ENCODE assay signal across 19 cellular contexts in the genomic region with DNA sequence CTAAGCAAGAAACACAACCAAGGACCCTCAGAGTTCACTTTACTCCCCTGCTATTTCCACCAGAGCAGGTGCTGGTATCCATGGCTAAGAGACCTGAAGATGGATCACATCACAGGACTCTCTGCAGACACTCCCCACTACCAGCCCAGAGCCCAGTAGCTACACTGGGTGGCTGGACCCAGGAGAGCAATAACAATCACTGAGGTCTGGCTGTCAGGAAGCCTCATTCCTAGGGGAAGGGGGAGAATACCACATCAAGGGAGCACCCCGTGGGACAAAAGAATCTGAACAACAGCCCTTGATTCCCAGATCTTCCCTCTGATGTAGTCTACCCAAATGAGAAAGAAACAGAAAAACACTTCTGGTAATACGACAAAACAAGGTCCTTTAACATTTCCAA. TPM values are rescaled to one million over a fixed set of nuclear protein-coding genes. Genes with fewer than 3 reads are reported as not detected.
DNase-seq lines count a peak whose midpoint lies in the region; ATAC-seq, FAIRE-seq and TF ChIP-seq lines count a peak whose summit lies in the region.
"Had no signal": no experiment of that assay in that cellular context is flagged by ENCODE, and none has a peak within 500 bp of the region (broad histone marks: within the 10 kb centered on the region; RNA-seq: fewer than 3 reads in every experiment).

No MANE protein-coding gene starts in this region.

- H3K9me3 Mint-ChIP-seq in stimulated activated naive B cell treated with anti-CD40 and anti-IgM and Interleukin-4, amounts not matched to agents 10 μg/mL and 1 μg/mL and 100 μg/mL, for 72 hours: peaks cover 0 to 2% of the 10 kb centered on the region in 2 donors
- H3K9me3 Mint-ChIP-seq: CD4-positive, alpha-beta T cell; HFFc6 had no signal

- H3K79me2 ChIP-seq in OCI-LY1 (ENCODE audit: insufficient read depth, low read length): no peaks in the 10 kb centered on the region
- no peaks in the 10 kb centered on the region for H3K79me2 ChIP-seq in H1 (ENCODE audit: control insufficient read depth in 1 of 2, insufficient read depth in 2 of 2, low read length in 2 of 2)

- no peak for TF ChIP-seq RAD21 in H1 (IDR thresholded peaks at IDR 0.05 in 1 of 2, conservative IDR thresholded peaks at IDR 0.05 in 1 of 2; ENCODE audit: low read depth in 2 of 2, low read length in 2 of 2)

- CTCF ChIA-PET in H1 (lab: Charles Lee; ENCODE audit: partially characterized antibody): interaction anchor here (0.6 to 2.3 kb wide), 7 partner anchors 10 to 198 kb away, joined by 3 to 9 read pairs (median 9); no protein-coding TSS in a partner anchor

- no peak for TF ChIP-seq EP300 in H1 (IDR thresholded peaks at IDR 0.05; ENCODE audit: borderline replicate concordance in 1 of 2, low read depth in 2 of 2, low read length in 2 of 2)

- no peak overlapping the region for H3K9ac ChIP-seq in BLaER1 treated with 17β-estradiol and CSF1 and Interleukin-3, amounts not matched to agents 10 nM and 100 nM
- H3K9ac ChIP-seq in OCI-LY1 (ENCODE audit: low read length) (no peak overlapping the region), H1 (replicated peaks in 1 of 4; ENCODE audit: extremely low read depth in 1 of 4, low read depth in 3 of 4, low read length in 3 of 4) (no peak overlapping the region)

- no peaks in the 10 kb centered on the region for H3K9me2 ChIP-seq in OCI-LY1 (ENCODE audit: low read depth, low read length)

- H3K4me1 ChIP-seq in BLaER1 treated with 17β-estradiol and CSF1 and Interleukin-3, amounts not matched to agents 10 nM and 100 nM: peaks cover 5 to 57% (median 31%) of the 10 kb centered on the region in 10 experiments; a peak in 17 of 20 replicates
- H3K4me1 ChIP-seq in OCI-LY1 (ENCODE audit: insufficient read depth, low read length, severe bottlenecking): peaks cover 46% of the 10 kb centered on the region
- H3K4me1 ChIP-seq in H1 (replicated peaks in 1 of 4; ENCODE audit: control insufficient read depth in 3 of 4, insufficient read depth in 4 of 4, low read length in 3 of 4): peaks cover 0 to 3% (median 1%) of the 10 kb centered on the region in 4 experiments; a peak in 1 of 7 replicates

- H2AFZ ChIP-seq in OCI-LY1 (ENCODE audit: low read length) (no peak overlapping the region), H1 (ENCODE audit: low read length) (peak overlapping the region; percentile 59; the same call in 1 of the 2 replicates)

- H3K23ac ChIP-seq in H1 (ENCODE audit: insufficient read length): no peak overlapping the region

- no peak overlapping the region for H3K4me3 ChIP-seq in BLaER1 treated with 17β-estradiol and CSF1 and Interleukin-3, amounts not matched to agents 10 nM and 100 nM
- H3K4me3 ChIP-seq in OCI-LY1 (ENCODE audit: low read depth, low read length, poor library complexity, severe bottlenecking): no peak overlapping the region
- no peak overlapping the region for H3K4me3 ChIP-seq in H1 (ENCODE audit: extremely low read depth in 1 of 4, insufficient read depth in 2 of 4, low read depth in 3 of 4, low read length in 4 of 4)
- H3K4me3 ChIP-seq: GM12878, K562 had no signal

- H3K4ac ChIP-seq in H1 (replicated peaks; ENCODE audit: insufficient read length, low read depth, low read length): no peak overlapping the region

- no peak overlapping the region for H4K8ac ChIP-seq in H1 (ENCODE audit: extremely low read depth, insufficient read depth, low read length)

- H3K56ac ChIP-seq in H1 (replicated peaks; ENCODE audit: insufficient read length, low read depth, low read length): no peak overlapping the region

- no peak overlapping the region for H4K5ac ChIP-seq in H1 (ENCODE audit: insufficient read length, low read depth, low read length)

- no peaks in the 10 kb centered on the region for H4K20me1 ChIP-seq in BLaER1 treated with 17β-estradiol and CSF1 and Interleukin-3, amounts not matched to agents 10 nM and 100 nM
- H4K20me1 ChIP-seq in OCI-LY1 (ENCODE audit: insufficient read depth, low read length): no peaks in the 10 kb centered on the region
- no peaks in the 10 kb centered on the region for H4K20me1 ChIP-seq in H1 (replicated peaks in 1 of 2; ENCODE audit: control insufficient read depth in 1 of 2, insufficient read depth in 2 of 2, low read length in 2 of 2)

- H2BK5ac ChIP-seq in H1 (ENCODE audit: low read depth, low read length): no peak overlapping the region

- no peak overlapping the region for H3K14ac ChIP-seq in H1 (ENCODE audit: insufficient read length)

- no peak overlapping the region for H3K27ac ChIP-seq in BLaER1 treated with 17β-estradiol and CSF1 and Interleukin-3, amounts not matched to agents 10 nM and 100 nM
- H3K27ac ChIP-seq in OCI-LY1 (ENCODE audit: low read depth, low read length, poor library complexity, severe bottlenecking): peak overlapping the region; percentile 73
- H3K27ac ChIP-seq in H1 (ENCODE audit: low read depth, low read length): no peak overlapping the region
- H3K27ac ChIP-seq: HL-60 had no signal

- 74% methylated on average over 2 of the region's 2 CpGs; no CpG with 5 or more reads in 1 of the 2 experiments for WGBS in H1 (ENCODE audit: extremely low coverage in 1 of 2, insufficient coverage in 1 of 2, insufficient read length in 1 of 2, insufficient replicate concordance in 2 of 2, low coverage in 1 of 2, low lambda C conversion rate in 2 of 2, missing lambda C conversion rate in 1 of 2), 2 experiments

- H2BK12ac ChIP-seq in H1 (ENCODE audit: low read depth, low read length): no peak overlapping the region

- H3K27me3 Mint-ChIP-seq in stimulated activated naive B cell treated with anti-CD40 and anti-IgM and Interleukin-4, amounts not matched to agents 10 μg/mL and 1 μg/mL and 100 μg/mL, for 72 hours: no peaks in the 10 kb centered on the region

- peak overlapping the region; percentile 56 for H3K27ac Mint-ChIP-seq in stimulated activated naive B cell treated with anti-CD40 and anti-IgM and Interleukin-4, amounts not matched to agents 10 μg/mL and 1 μg/mL and 100 μg/mL, for 72 hours
- H3K27ac Mint-ChIP-seq: CD4-positive, alpha-beta T cell; HFFc6 had no signal

- no peak for TF ChIP-seq CTCF in OCI-LY1 (IDR thresholded peaks at IDR 0.05; ENCODE audit: low read length)
- no peak for TF ChIP-seq CTCF in H1 (IDR thresholded peaks at IDR 0.05; ENCODE audit: control extremely low read depth in 1 of 3, insufficient read depth in 1 of 3, low read depth in 1 of 3, low read length in 3 of 3)

- POLR2A ChIA-PET in H1 (lab: Charles Lee; ENCODE audit: partially characterized antibody): interaction anchor here (1.3 kb wide), 1 partner anchor 74 kb away, joined by 3 read pairs; no protein-coding TSS in a partner anchor

- peaks cover 0 to 7% of the 10 kb centered on the region in 2 donors for H3K36me3 Mint-ChIP-seq in stimulated activated naive B cell treated with anti-CD40 and anti-IgM and Interleukin-4, amounts not matched to agents 10 μg/mL and 1 μg/mL and 100 μg/mL, for 72 hours

- H3K9me3 ChIP-seq in BLaER1 treated with 17β-estradiol and CSF1 and Interleukin-3, amounts not matched to agents 10 nM and 100 nM (replicated peaks in 1 of 11): peaks cover 0 to 13% (median 6%) of the 10 kb centered on the region in 11 experiments; a peak in 9 of 22 replicates
- H3K9me3 ChIP-seq in OCI-LY1 (ENCODE audit: low read length) (no peaks in the 10 kb centered on the region), H1 (ENCODE audit: insufficient read depth in 2 of 2, low read depth in 1 of 2, low read length in 1 of 2) (no peaks in the 10 kb centered on the region)

- DNase-seq in H1 (ENCODE audit: low read depth in 1 of 2, low spot score in 2 of 2): no peak
- no peak for DNase-seq in stimulated activated naive B cell treated with anti-CD40 and anti-IgM and Interleukin-4, amounts not matched to agents 10 μg/mL and 1 μg/mL and 100 μg/mL, for 72 hours
- no peak for DNase-seq in GM19240 (ENCODE audit: insufficient read length, low spot score)
- DNase-seq in NCI-H774 (lab: John Stamatoyannopoulos, UW): no peak
- no peak for DNase-seq in NCI-H2081 (lab: John Stamatoyannopoulos, UW)
- DNase-seq: 8988T; AML-193; C1 segment of cervical spinal cord; Calu3; CD4-positive, alpha-beta T cell; DMS 273 treated with DMSO at 0.1 percent for 48 hours; HCEC 1CT; HFFc6 had no signal

- H3F3A ChIP-seq in OCI-LY1 (ENCODE audit: insufficient read depth, low read length): no peaks in the 10 kb centered on the region

- H4K91ac ChIP-seq in H1 (replicated peaks; ENCODE audit: insufficient read length, low read length): no peak overlapping the region

- H2BK20ac ChIP-seq in H1 (ENCODE audit: low read length): no peak overlapping the region

- no peak overlapping the region; the same call in 1 of the 2 replicates for H3K18ac ChIP-seq in H1 (ENCODE audit: extremely low read depth, low read length)

- H2AK5ac ChIP-seq in H1 (ENCODE audit: low read depth, low read length): no peak overlapping the region

- ATAC-seq in stimulated activated naive B cell treated with anti-CD40 and anti-IgM and Interleukin-4, amounts not matched to agents 10 μg/mL and 1 μg/mL and 100 μg/mL, for 72 hours (replicated peaks): peak in 1 of 2 donors; percentile 16
- ATAC-seq: GM12878, K562 had no signal

- H2BK120ac ChIP-seq in H1 (replicated peaks; ENCODE audit: low read depth, low read length): no peak overlapping the region

- no peaks in the 10 kb centered on the region for H3K23me2 ChIP-seq in H1 (ENCODE audit: low read depth, low read length)

- no peaks in the 10 kb centered on the region for H3K36me3 ChIP-seq in BLaER1 treated with 17β-estradiol and CSF1 and Interleukin-3, amounts not matched to agents 10 nM and 100 nM
- no peaks in the 10 kb centered on the region for H3K36me3 ChIP-seq in OCI-LY1 (ENCODE audit: insufficient read depth, low read length)
- H3K36me3 ChIP-seq in H1 (ENCODE audit: control insufficient read depth in 2 of 4, insufficient read depth in 4 of 4, low read length in 3 of 4): no peaks in the 10 kb centered on the region

- H3K79me1 ChIP-seq in H1 (ENCODE audit: low read depth, low read length): no peaks in the 10 kb centered on the region

- H3K4me2 ChIP-seq in BLaER1 treated with 17β-estradiol and CSF1 and Interleukin-3, amounts not matched to agents 10 nM and 100 nM: peak overlapping the region in 8 of 11 experiments; percentile 13 to 66 (median 42); a peak in 13 of 22 replicates
- H3K4me2 ChIP-seq in OCI-LY1 (ENCODE audit: low read length) (no peak overlapping the region; the same call in 1 of the 2 replicates), H1 (ENCODE audit: insufficient read depth in 1 of 2, low read depth in 2 of 2, low read length in 2 of 2) (no peak overlapping the region)

- no peak for TF ChIP-seq POLR2A in H1 (IDR thresholded peaks at IDR 0.05; ENCODE audit: control extremely low read depth in 1 of 2, low read depth in 2 of 2, low read length in 2 of 2)

- peaks cover 41 to 71% of the 10 kb centered on the region in 2 donors for H3K4me1 Mint-ChIP-seq in stimulated activated naive B cell treated with anti-CD40 and anti-IgM and Interleukin-4, amounts not matched to agents 10 μg/mL and 1 μg/mL and 100 μg/mL, for 72 hours

- H3K27me3 ChIP-seq in BLaER1 treated with 17β-estradiol and CSF1 and Interleukin-3, amounts not matched to agents 10 nM and 100 nM: peaks cover 0 to 20% (median 0%) of the 10 kb centered on the region in 11 experiments; a peak in 5 of 22 replicates
- H3K27me3 ChIP-seq in OCI-LY1 (ENCODE audit: insufficient read depth, low read length) (no peaks in the 10 kb centered on the region), H1 (replicated peaks in 1 of 4; ENCODE audit: control insufficient read depth in 3 of 4, extremely low read depth in 1 of 4, insufficient read depth in 3 of 4, low read length in 3 of 4) (no peaks in the 10 kb centered on the region)

- FAIRE-seq in H1 (lab: Jason Lieb, UNC): no peak
- FAIRE-seq: GM12878, K562 had no signal

- no peak overlapping the region for H2BK15ac ChIP-seq in H1 (ENCODE audit: low read length)

- H3K4me3 Mint-ChIP-seq in stimulated activated naive B cell treated with anti-CD40 and anti-IgM and Interleukin-4, amounts not matched to agents 10 μg/mL and 1 μg/mL and 100 μg/mL, for 72 hours: no peak overlapping the region
- H3K4me3 Mint-ChIP-seq: CD4-positive, alpha-beta T cell; HFFc6 had no signal

RNA-seq across cellular contexts. Expression of a gene that starts 9.0 kb away (rescaled TPM):
- total RNA-seq in H1 (2021; fragmentation: NEBNext Ultra II Directional; extraction: Animal tissue kit (Norgen Biotek cat#: 25700)): not detected in 2 replicates
- not detected in 2 replicates for polyA plus RNA-seq in H1 (2011; rRNA removed)
- polyA plus RNA-seq in H1 (2011; cell fraction: cytosol; rRNA removed): not detected
- polyA plus RNA-seq in H1 (2011; cell fraction: nucleus; rRNA removed): not detected
- not detected in 4 replicates for polyA plus RNA-seq in H1 (2012, experiment 1 of 2)
- not detected for polyA plus RNA-seq in H1 (2012, experiment 2 of 2)
- not detected for polyA plus RNA-seq in H1 (2013, experiment 1 of 2)
- polyA plus RNA-seq in H1 (2013, experiment 2 of 2): not detected
- polyA minus RNA-seq in H1 (2011; rRNA and poly(A)+ RNA removed): not detected in 2 replicates
- not detected for polyA minus RNA-seq in H1 (2011; cell fraction: cytosol; rRNA and poly(A)+ RNA removed)
- not detected for polyA minus RNA-seq in H1 (2011; cell fraction: nucleus; rRNA and poly(A)+ RNA removed)
- total RNA-seq: CD4-positive, alpha-beta T cell; G401; HFFc6 had no signal
- polyA plus RNA-seq: K562 had no signal

Comparison
In these comparisons a context has a peak if more than half of its experiments do, and no peak if none do; other contexts are left out.
1. H3K4me2 ChIP-seq: peak in BLaER1 treated with 17β-estradiol and CSF1 and Interleukin-3, amounts not matched to agents 10 nM and 100 nM (8 of 11); none in OCI-LY1 (single experiment) and H1 (0 of 2).